Comparison of ENCODE assay signal across 23 cellular contexts in genomic region chr1:219461891-219462528, GRCh38.
DNase-seq lines count a peak whose midpoint lies in the region; ATAC-seq and TF ChIP-seq lines count a peak whose summit lies in the region.
"Had no signal": no experiment of that assay in that cellular context is flagged by ENCODE, and none has a peak within 500 bp of the region (broad histone marks: within the 10 kb centered on the region; RNA-seq: fewer than 3 reads in every experiment).

No MANE protein-coding gene starts in this region.

- TF ChIP-seq EP300 in suprapubic skin (IDR thresholded peaks at IDR 0.05) = no peak

- H3K27ac ChIP-seq in right atrium auricular region (peak overlapping the region in 1 of 2 donors; percentile 10), suprapubic skin (peak overlapping the region; percentile 80)
- H3K27ac ChIP-seq: cardiac muscle cell, ovary, right lobe of liver, SJSA1, WERI-Rb-1 had no signal

- no peak overlapping the region for H3K4me3 ChIP-seq in right atrium auricular region
- no peak overlapping the region for H3K4me3 ChIP-seq in fibroblast of mammary gland (ENCODE audit: control insufficient read depth, low read depth, low read length)
- no peak overlapping the region for H3K4me3 ChIP-seq in suprapubic skin
- H3K4me3 ChIP-seq in mucosa of descending colon = no peak overlapping the region
- H3K4me3 ChIP-seq: cardiac muscle cell, dorsolateral prefrontal cortex, ovary, right lobe of liver, SJSA1, thoracic aorta had no signal

- 82% methylated on average over 2 of the region's 2 CpGs for WGBS in suprapubic skin

- H3K4me1 ChIP-seq in right atrium auricular region = no peaks in the 10 kb centered on the region
- H3K4me1 ChIP-seq in suprapubic skin = peaks cover 53% of the 10 kb centered on the region
- no peaks in the 10 kb centered on the region for H3K4me1 ChIP-seq in mucosa of descending colon (ENCODE audit: low read depth)

- TF ChIP-seq CTCF in right atrium auricular region (IDR thresholded peaks at IDR 0.05) (no peak), fibroblast of mammary gland (conservative IDR thresholded peaks at IDR 0.05; ENCODE audit: control insufficient read depth, insufficient read depth, low read depth, low read length) (no peak), suprapubic skin (IDR thresholded peaks at IDR 0.05) (no peak), mucosa of descending colon (IDR thresholded peaks at IDR 0.05) (no peak)

- ATAC-seq in Right ventricle myocardium inferior = peak; percentile 16
- ATAC-seq in mucosa of descending colon = no peak
- ATAC-seq in HG03439 (IDR thresholded peaks at IDR 0.05; ENCODE audit: unreplicated experiment) = no peak
- ATAC-seq: PC-3 had no signal

- H3K9me3 ChIP-seq in right atrium auricular region (no peaks in the 10 kb centered on the region), suprapubic skin (no peaks in the 10 kb centered on the region), mucosa of descending colon (no peaks in the 10 kb centered on the region)
- H3K9me3 ChIP-seq: ovary, right lobe of liver, SJSA1, thoracic aorta had no signal

- no peak for TF ChIP-seq POLR2A in suprapubic skin (IDR thresholded peaks at IDR 0.05)

- no peaks in the 10 kb centered on the region for H3K27me3 ChIP-seq in right atrium auricular region
- no peaks in the 10 kb centered on the region for H3K27me3 ChIP-seq in suprapubic skin
- H3K27me3 ChIP-seq: cardiac muscle cell, dorsolateral prefrontal cortex, ovary, right lobe of liver, SJSA1 had no signal

- DNase-seq in Right ventricle myocardium inferior (ENCODE audit: missing footprints) (no peak), right atrium auricular region (ENCODE audit: low spot score) (no peak), NOMO-1 treated with DMSO at 0.1 percent for 48 hours (lab: John Stamatoyannopoulos, UW; ENCODE audit: unreplicated experiment) (peak; percentile 25), fibroblast of mammary gland (ENCODE audit: low read depth) (peak; percentile 36), suprapubic skin (ENCODE audit: low spot score in 2 of 2) (no peak), NCI-H128 (lab: John Stamatoyannopoulos, UW; ENCODE audit: unreplicated experiment) (no peak), mucosa of descending colon (no peak)
- DNase-seq: activated CD4-positive, alpha-beta T cell treated with anti-CD3 and anti-CD28 coated beads, Interleukin-2, amount 50 U/mL, for 4 hours; activated gamma-delta T cell treated with Interleukin-2 at 50 U/mL for 16 hours; amniotic stem cell; CD4-positive, CD25-positive, alpha-beta regulatory T cell; dorsolateral prefrontal cortex; GDM1; NCI-H1436; ovary; PC-3; right lobe of liver; stimulated activated CD4-positive, alpha-beta T cell treated with anti-CD3 and anti-CD28 coated beads, Interleukin-15, amount 100 ng/mL, for 24 hours; WERI-Rb-1 had no signal

- intact Hi-C loops in Right ventricle myocardium inferior (cut with DNase I) = no loop called here
- intact Hi-C loops in mucosa of descending colon (cut with DNase I, micrococcal nuclease) = no loop called here

- H3K36me3 ChIP-seq in right atrium auricular region (no peaks in the 10 kb centered on the region), suprapubic skin (no peaks in the 10 kb centered on the region), mucosa of descending colon (ENCODE audit: low read depth) (no peaks in the 10 kb centered on the region)
- H3K36me3 ChIP-seq: cardiac muscle cell, ovary, right lobe of liver, SJSA1, thoracic aorta, WERI-Rb-1 had no signal

Comparison
In these comparisons a context has a peak if more than half of its experiments do, and no peak if none do; other contexts are left out.
1. DNase-seq: peak in NOMO-1 treated with DMSO at 0.1 percent for 48 hours (single experiment) and fibroblast of mammary gland (single experiment); none in Right ventricle myocardium inferior (single experiment), right atrium auricular region (single experiment), suprapubic skin (0 of 2), NCI-H128 (single experiment) and mucosa of descending colon (0 of 3).